ENCODE assay signal across 7 cellular contexts in the genomic region with DNA sequence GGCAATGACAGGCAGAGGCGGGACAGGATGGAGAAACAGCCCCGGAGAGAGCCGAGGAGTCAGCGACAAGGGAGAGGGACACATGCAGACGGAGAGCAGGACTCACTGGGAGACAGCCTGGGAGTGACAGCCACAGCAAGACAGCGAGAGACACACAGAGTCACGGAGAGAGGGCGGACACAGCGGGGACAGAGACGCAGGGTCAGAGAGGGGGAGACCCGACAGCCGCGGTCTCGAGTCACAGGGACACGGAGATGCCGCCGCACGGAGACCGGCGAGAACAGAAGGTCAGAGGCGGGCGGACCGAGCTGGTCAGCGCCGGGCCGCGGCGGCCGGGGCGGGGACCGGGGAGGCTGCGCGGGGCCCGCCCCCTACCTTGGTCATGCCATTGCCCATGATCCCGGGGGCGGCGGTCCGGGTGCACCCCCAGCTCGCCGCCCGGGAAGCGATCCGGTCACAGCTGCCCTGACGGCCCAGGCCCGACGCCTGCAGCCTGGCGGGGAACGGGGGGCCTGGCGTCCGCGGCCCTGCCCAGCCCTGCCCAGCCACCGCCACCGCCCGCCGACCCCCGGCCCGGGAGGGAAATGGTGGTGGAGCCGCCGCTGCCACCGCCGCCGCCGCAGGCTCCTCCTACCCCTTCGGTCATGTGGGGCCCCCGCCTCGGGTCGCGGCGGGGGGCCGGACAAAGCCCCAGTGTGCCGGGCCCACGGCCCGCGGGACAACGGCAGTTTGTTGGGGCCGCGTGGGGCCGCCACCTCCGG. TPM values are rescaled to one million over a fixed set of nuclear protein-coding genes. Genes with fewer than 3 reads are reported as not detected.
A peak's percentile ranks its signal among the peaks of the same experiment; 100 is the strongest.
DNase-seq lines count a peak whose midpoint lies in the region; ATAC-seq and TF ChIP-seq lines count a peak whose summit lies in the region.

A gene with protein sequence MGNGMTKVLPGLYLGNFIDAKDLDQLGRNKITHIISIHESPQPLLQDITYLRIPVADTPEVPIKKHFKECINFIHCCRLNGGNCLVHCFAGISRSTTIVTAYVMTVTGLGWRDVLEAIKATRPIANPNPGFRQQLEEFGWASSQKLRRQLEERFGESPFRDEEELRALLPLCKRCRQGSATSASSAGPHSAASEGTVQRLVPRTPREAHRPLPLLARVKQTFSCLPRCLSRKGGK (minus strand): TSS at position 586 of the 761 bp plus-strand sequence. CDS start 190 bp downstream, at position 396.
A gene with protein sequence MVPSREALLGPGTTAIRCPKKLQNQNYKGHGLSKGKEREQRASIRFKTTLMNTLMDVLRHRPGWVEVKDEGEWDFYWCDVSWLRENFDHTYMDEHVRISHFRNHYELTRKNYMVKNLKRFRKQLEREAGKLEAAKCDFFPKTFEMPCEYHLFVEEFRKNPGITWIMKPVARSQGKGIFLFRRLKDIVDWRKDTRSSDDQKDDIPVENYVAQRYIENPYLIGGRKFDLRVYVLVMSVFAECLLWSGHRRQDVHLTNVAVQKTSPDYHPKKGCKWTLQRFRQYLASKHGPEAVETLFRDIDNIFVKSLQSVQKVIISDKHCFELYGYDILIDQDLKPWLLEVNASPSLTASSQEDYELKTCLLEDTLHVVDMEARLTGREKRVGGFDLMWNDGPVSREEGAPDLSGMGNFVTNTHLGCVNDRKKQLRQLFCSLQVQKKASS (plus strand): TSS at position 693 of the 761 bp plus-strand sequence. CDS start 493 bp downstream, outside the sequence.

- H3K9me3 Mint-ChIP-seq in central memory CD8-positive, alpha-beta T cell = no peaks in the 10 kb centered on the region
- no peaks in the 10 kb centered on the region for H3K9me3 Mint-ChIP-seq in stimulated activated naive B cell treated with anti-CD40 and anti-IgM and Interleukin-4, amounts not matched to agents 10 μg/mL and 1 μg/mL and 100 μg/mL, for 72 hours

- DNase-seq in GM10266 (ENCODE audit: extremely low spot score) (peak; percentile 44), NCI-H146 treated with DMSO at 0.1 percent for 48 hours (lab: John Stamatoyannopoulos, UW; ENCODE audit: unreplicated experiment) (peak; percentile 48), left lobe of liver (ENCODE audit: low spot score) (no peak)
- no peak for DNase-seq in central memory CD8-positive, alpha-beta T cell (ENCODE audit: low spot score in 2 of 2)
- DNase-seq in stimulated activated naive B cell treated with anti-CD40 and anti-IgM and Interleukin-4, amounts not matched to agents 10 μg/mL and 1 μg/mL and 100 μg/mL, for 72 hours = no peak
- no peak for DNase-seq in stimulated activated CD4-positive, alpha-beta T cell treated with anti-CD3 and anti-CD28 coated beads, Interleukin-2, amount 100 ng/mL, for 24 hours

- peaks cover 1% of the 10 kb centered on the region for H3K36me3 Mint-ChIP-seq in central memory CD8-positive, alpha-beta T cell (ENCODE audit: insufficient read depth)
- H3K36me3 Mint-ChIP-seq in stimulated activated naive B cell treated with anti-CD40 and anti-IgM and Interleukin-4, amounts not matched to agents 10 μg/mL and 1 μg/mL and 100 μg/mL, for 72 hours = peaks cover 3 to 4% of the 10 kb centered on the region in 2 donors

- H3K27me3 Mint-ChIP-seq in central memory CD8-positive, alpha-beta T cell = peaks cover 56% of the 10 kb centered on the region
- peaks cover 22 to 34% of the 10 kb centered on the region in 2 donors for H3K27me3 Mint-ChIP-seq in stimulated activated naive B cell treated with anti-CD40 and anti-IgM and Interleukin-4, amounts not matched to agents 10 μg/mL and 1 μg/mL and 100 μg/mL, for 72 hours

- ATAC-seq in central memory CD8-positive, alpha-beta T cell (replicated peaks; ENCODE audit: extremely low read depth, poor library complexity, severe bottlenecking) = peak; percentile 31
- ATAC-seq in left lobe of liver = peak; percentile 92
- ATAC-seq in stimulated activated naive B cell treated with anti-CD40 and anti-IgM and Interleukin-4, amounts not matched to agents 10 μg/mL and 1 μg/mL and 100 μg/mL, for 72 hours (replicated peaks) = peak; percentile 15 to 30
- ATAC-seq in GM18498 (IDR thresholded peaks at IDR 0.05; ENCODE audit: unreplicated experiment) = no peak

- H3K4me1 Mint-ChIP-seq in central memory CD8-positive, alpha-beta T cell = peaks cover 19% of the 10 kb centered on the region
- H3K4me1 Mint-ChIP-seq in stimulated activated naive B cell treated with anti-CD40 and anti-IgM and Interleukin-4, amounts not matched to agents 10 μg/mL and 1 μg/mL and 100 μg/mL, for 72 hours = peaks cover 22 to 33% of the 10 kb centered on the region in 2 donors

- no peak for TF ChIP-seq CTCF in GM10266 (IDR thresholded peaks at IDR 0.05; ENCODE audit: control insufficient read depth, insufficient read depth, low read depth, missing control alignments)

- H3K27ac Mint-ChIP-seq in central memory CD8-positive, alpha-beta T cell (ENCODE audit: low read depth) = peak within 1 kb of the TSS; percentile 52
- H3K27ac Mint-ChIP-seq in stimulated activated naive B cell treated with anti-CD40 and anti-IgM and Interleukin-4, amounts not matched to agents 10 μg/mL and 1 μg/mL and 100 μg/mL, for 72 hours = peak within 1 kb of the TSS; percentile 77

- peak within 1 kb of the TSS; percentile 83 for H3K4me3 Mint-ChIP-seq in central memory CD8-positive, alpha-beta T cell
- H3K4me3 Mint-ChIP-seq in stimulated activated naive B cell treated with anti-CD40 and anti-IgM and Interleukin-4, amounts not matched to agents 10 μg/mL and 1 μg/mL and 100 μg/mL, for 72 hours = peak within 1 kb of the TSS; percentile 85 to 93

RNA-seq across cellular contexts. Expression of the first gene that starts in this region (rescaled TPM):
- total RNA-seq in left lobe of liver = 0.38 TPM

RNA-seq across cellular contexts. Expression of the second gene that starts in this region (rescaled TPM):
- not detected for total RNA-seq in left lobe of liver

Comparison
In these comparisons a context has a peak if more than half of its experiments do, and no peak if none do; other contexts are left out.
1. Peak in ATAC-seq in left lobe of liver; RNA of the genes that start here not detected or under 1 TPM.
2. DNase-seq: peak in GM10266 (single experiment) and NCI-H146 treated with DMSO at 0.1 percent for 48 hours (single experiment); none in central memory CD8-positive, alpha-beta T cell (0 of 2), left lobe of liver (single experiment), stimulated activated naive B cell treated with anti-CD40 and anti-IgM and Interleukin-4, amounts not matched to agents 10 μg/mL and 1 μg/mL and 100 μg/mL, for 72 hours (single experiment) and stimulated activated CD4-positive, alpha-beta T cell treated with anti-CD3 and anti-CD28 coated beads, Interleukin-2, amount 100 ng/mL, for 24 hours (0 of 2).